Comparison of ENCODE assay signal across 8 cellular contexts in the genomic region with DNA sequence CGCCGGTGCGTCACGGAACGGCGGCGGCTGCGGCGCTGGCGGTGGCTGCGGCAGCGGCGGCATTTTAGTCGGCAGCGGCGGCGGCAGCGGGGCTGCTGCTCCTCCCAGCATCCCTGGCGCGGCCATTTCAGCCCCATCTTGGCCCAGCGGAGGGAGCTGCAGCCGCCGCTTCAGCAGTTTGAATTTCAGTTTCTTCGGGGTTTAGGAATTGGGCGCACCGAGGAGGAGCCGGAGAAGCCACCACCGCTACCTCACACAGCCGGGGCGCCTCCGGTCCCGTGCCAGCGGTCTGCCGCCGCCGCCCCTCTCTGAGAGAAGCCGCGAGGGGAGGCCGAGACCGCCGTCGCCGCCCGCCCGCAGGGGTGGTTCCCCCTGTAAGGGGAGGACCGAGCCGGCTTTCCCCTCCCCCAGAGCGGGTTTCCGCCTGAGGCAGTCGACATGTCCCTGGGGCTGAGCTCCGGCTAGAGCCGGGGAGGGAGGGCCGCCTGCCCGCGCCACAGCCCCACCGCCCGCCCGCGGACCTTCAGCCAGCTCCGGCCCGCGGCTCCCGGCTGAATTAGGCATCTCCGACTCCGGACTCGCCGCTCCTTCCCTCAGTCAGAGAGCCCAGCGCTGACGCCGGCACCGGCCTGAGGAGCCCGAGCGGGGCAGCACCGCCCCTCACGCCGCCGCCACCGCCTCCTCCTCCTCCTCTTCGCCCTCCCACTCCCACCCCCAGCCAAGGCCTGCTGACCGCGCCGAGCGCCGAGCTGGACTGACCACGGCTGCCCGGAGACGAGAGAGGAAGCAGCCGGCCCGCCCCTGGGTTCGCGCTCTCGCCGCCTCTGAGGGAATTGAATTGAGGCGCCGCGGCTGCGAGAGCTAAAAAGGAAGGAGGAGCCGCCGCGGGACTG. TPM values are rescaled to one million over a fixed set of nuclear protein-coding genes. Genes with fewer than 3 reads are reported as not detected.
A peak's percentile ranks its signal among the peaks of the same experiment; 100 is the strongest.
DNase-seq lines count a peak whose midpoint lies in the region; ATAC-seq, FAIRE-seq and TF ChIP-seq lines count a peak whose summit lies in the region.

A gene (plus strand): TSS at position 67 of the 893 bp plus-strand sequence. CDS start 1,053 bp downstream, outside the sequence.

- DNase-seq in GM12892 (ENCODE audit: insufficient read length) (peak; percentile 76), NCI-H1105 (lab: John Stamatoyannopoulos, UW) (peak; percentile 96), T-helper 1 cell (peak; percentile 85 to 96 (median 94)), adrenal gland (peak; percentile 90 to 94 (median 93)), heart right ventricle (peak; percentile 91 to 93), prostate gland (ENCODE audit: low spot score) (peak; percentile 80), ureter (ENCODE audit: low spot score) (peak; percentile 92)

- H3K4me1 ChIP-seq in adrenal gland (replicated peaks in 1 of 2) = peaks cover 10 to 32% of the 10 kb centered on the region in 2 donors
- peaks cover 0 to 38% (median 25%) of the 10 kb centered on the region in 9 donors for H3K4me1 ChIP-seq in heart right ventricle
- no peaks in the 10 kb centered on the region for H3K4me1 ChIP-seq in prostate gland (replicated peaks)

- ATAC-seq in HG02678 (IDR thresholded peaks at IDR 0.05; ENCODE audit: unreplicated experiment) (peak; percentile 63), heart right ventricle (peak; percentile 86 to 93 (median 87))

- no peak for FAIRE-seq in GM12892 (lab: Jason Lieb, UNC)

- 0% methylated on average over 14 to 100 of the region's 100 CpGs for WGBS in adrenal gland, 4 donors
- WGBS in heart right ventricle, 2 donors = 0 to 1% methylated on average over 79 to 98 of the region's 100 CpGs
- whole genome bisulfite sequencing in prostate gland = under 1% methylated on average over 82 of the region's 100 CpGs

- H3K27me3 ChIP-seq in adrenal gland = no peaks in the 10 kb centered on the region
- no peaks in the 10 kb centered on the region for H3K27me3 ChIP-seq in heart right ventricle
- H3K27me3 ChIP-seq in prostate gland (replicated peaks; ENCODE audit: insufficient read depth) = no peaks in the 10 kb centered on the region

- H3K36me3 ChIP-seq in adrenal gland (replicated peaks in 1 of 2) = no peaks in the 10 kb centered on the region
- peaks cover 0 to 11% (median 0%) of the 10 kb centered on the region in 9 donors for H3K36me3 ChIP-seq in heart right ventricle
- no peaks in the 10 kb centered on the region for H3K36me3 ChIP-seq in prostate gland

- TF ChIP-seq POLR2A in GM12892 (IDR thresholded peaks at IDR 0.05; ENCODE audit: low read depth, low read length) (no peak; the same call in 1 of the 2 replicates), adrenal gland (IDR thresholded peaks at IDR 0.05) (peak; percentile 97 to 99), prostate gland (IDR thresholded peaks at IDR 0.05) (peak; percentile 99)

- H3K4me3 ChIP-seq in adrenal gland (peak within 1 kb of the TSS; percentile 63 to 90 (median 76)), heart right ventricle (peak within 1 kb of the TSS; percentile 78 to 92 (median 86)), prostate gland (peak within 1 kb of the TSS; percentile 58 to 74)

- H3K27ac ChIP-seq in adrenal gland (peak within 1 kb of the TSS; percentile 98 to 100 (median 99)), heart right ventricle (peak within 1 kb of the TSS; percentile 98 to 100 (median 100)), prostate gland (peak within 1 kb of the TSS; percentile 99 to 100)

- H3K9me3 ChIP-seq in adrenal gland (replicated peaks in 1 of 3) = no peaks in the 10 kb centered on the region
- no peaks in the 10 kb centered on the region for H3K9me3 ChIP-seq in heart right ventricle
- H3K9me3 ChIP-seq in prostate gland = no peaks in the 10 kb centered on the region

- no peak for TF ChIP-seq CTCF in adrenal gland (IDR thresholded peaks at IDR 0.05)
- TF ChIP-seq CTCF in heart right ventricle (IDR thresholded peaks at IDR 0.05) = peak in 6 of 9 donors; percentile 10 to 47 (median 32)
- TF ChIP-seq CTCF in prostate gland (IDR thresholded peaks at IDR 0.05) = peak in 2 of 4 experiments; percentile 38 to 44

- intact Hi-C loops in adrenal gland (cut with DNase I) = no loop called here
- intact Hi-C loops in heart right ventricle (cut with DNase I) = loop anchor here in 6 of 10 donors (1.0 to 5.0 kb wide), 7 partner anchors 36 to 139 kb away; a partner anchor contains a TSS
- intact Hi-C loops in prostate gland (cut with DNase I) = loop anchor here (2.0 to 5.0 kb wide), 3 partner anchors 194 to 440 kb away; a partner anchor contains a TSS

RNA-seq across cellular contexts. Expression of the gene that starts here (rescaled TPM):
- 10.9 TPM for polyA plus RNA-seq in GM12892 (2012; ENCODE audit: missing spikeins)
- total RNA-seq in adrenal gland (10 to 100 TPM in 7 of 8 donors, 1 to 10 TPM in 1; 8.3 to 22.6 (median 19.1) TPM), heart right ventricle (10 to 100 TPM; 17.2 to 73.1 (median 38.9) TPM), prostate gland (10 to 100 TPM in 1 of 2 donors, 1 to 10 TPM in 1; 9.6 to 29.2 TPM), ureter (57.9 TPM)
- polyA plus RNA-seq in adrenal gland (10 to 100 TPM; 11.9 to 16.7 (median 15.8) TPM), heart right ventricle (10 to 100 TPM; 11.8 to 15.1 TPM)

Comparison
In these comparisons a context has a peak if more than half of its experiments do, and no peak if none do; other contexts are left out.
1. Peak in every context shown above with its lines: DNase-seq, ATAC-seq, H3K4me3 ChIP-seq and H3K27ac ChIP-seq.
2. CTCF ChIP-seq: peak in heart right ventricle (6 of 9); none in adrenal gland (0 of 6).
3. intact Hi-C loops: an anchor here in heart right ventricle (1.0 to 5.0 kb wide) and prostate gland (2.0 to 5.0 kb wide); none called in adrenal gland.